Comparison of ENCODE assay signal across 9 cellular contexts in the genomic region with DNA sequence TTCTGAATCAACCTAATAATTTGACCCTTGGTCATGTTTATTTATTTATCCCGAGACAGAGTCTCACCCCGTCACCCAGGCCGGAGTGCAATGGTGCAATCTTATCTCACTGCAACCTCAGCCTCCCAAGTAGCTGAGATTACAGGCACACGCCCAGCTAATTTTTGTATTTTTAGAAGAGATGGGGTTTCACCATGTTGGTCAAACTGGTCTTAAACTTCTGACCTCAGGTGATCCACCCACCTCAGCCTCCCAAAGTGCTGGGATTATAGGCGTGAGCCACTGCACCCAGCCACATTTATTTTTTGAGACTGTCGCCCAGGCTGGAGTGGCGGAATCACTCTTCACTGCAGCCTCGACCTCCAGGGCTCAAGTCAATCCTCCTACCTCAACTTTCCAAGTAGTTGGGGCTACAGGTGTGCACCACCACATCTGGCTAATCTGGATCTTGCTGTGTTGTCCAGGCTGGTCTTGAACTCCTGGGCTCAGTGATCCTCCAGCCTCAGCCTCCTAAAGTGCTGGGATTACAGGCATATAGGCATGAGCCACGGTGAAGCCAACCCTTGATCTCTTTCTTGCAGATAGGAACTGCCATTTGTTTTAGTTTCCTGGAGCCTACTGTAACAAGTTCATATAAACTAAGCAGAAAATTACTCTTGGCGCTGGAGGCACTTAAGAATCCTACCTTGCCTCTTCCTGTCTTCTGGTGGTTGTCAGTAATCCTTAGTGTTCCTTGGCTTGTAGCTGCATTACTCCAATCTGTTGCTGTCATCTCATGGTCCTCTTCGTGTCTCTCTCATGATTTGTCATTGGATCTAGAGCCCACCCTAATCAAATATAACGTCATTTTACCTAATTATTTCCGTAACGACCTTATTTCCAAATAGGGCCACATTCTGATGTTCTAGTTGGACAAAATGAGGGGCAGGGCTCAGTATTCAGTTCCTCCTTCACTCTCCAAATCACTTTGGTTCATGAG. TPM values are rescaled to one million over a fixed set of nuclear protein-coding genes. Genes with fewer than 3 reads are reported as not detected.
DNase-seq lines count a peak whose midpoint lies in the region; ATAC-seq and TF ChIP-seq lines count a peak whose summit lies in the region.
"Had no signal": no experiment of that assay in that cellular context is flagged by ENCODE, and none has a peak within 500 bp of the region (broad histone marks: within the 10 kb centered on the region; RNA-seq: fewer than 3 reads in every experiment).

No MANE protein-coding gene starts in this region.

- peak overlapping the region; percentile 100 for H3K27ac ChIP-seq in VCaP

- H3K27ac Mint-ChIP-seq in stimulated activated naive CD8-positive, alpha-beta T cell treated with anti-CD3 and anti-CD28 coated beads, Interleukin-15, amount 100 ng/mL, for 72 hours, result peak overlapping the region; percentile 75 to 100

- H3K4me3 ChIP-seq in fibroblast of pulmonary artery (replicated peaks; ENCODE audit: low read depth, low read length), result peak overlapping the region; percentile 100

- H3K27me3 Mint-ChIP-seq in activated T-cell treated with anti-CD3 and anti-CD28 coated beads, Interleukin-2, amount 50 U/mL, for 4 hours (ENCODE audit: low read depth), result no peaks in the 10 kb centered on the region
- no peaks in the 10 kb centered on the region for H3K27me3 Mint-ChIP-seq in stimulated activated naive CD8-positive, alpha-beta T cell treated with anti-CD3 and anti-CD28 coated beads, Interleukin-15, amount 100 ng/mL, for 72 hours

- H3K4me3 Mint-ChIP-seq in activated T-cell treated with anti-CD3 and anti-CD28 coated beads, Interleukin-2, amount 50 U/mL, for 4 hours, result peak overlapping the region; percentile 96
- H3K4me3 Mint-ChIP-seq in stimulated activated naive CD8-positive, alpha-beta T cell treated with anti-CD3 and anti-CD28 coated beads, Interleukin-15, amount 100 ng/mL, for 72 hours, result peak overlapping the region; percentile 87 to 97

- H3K9me3 Mint-ChIP-seq in activated T-cell treated with anti-CD3 and anti-CD28 coated beads, Interleukin-2, amount 50 U/mL, for 4 hours, result no peaks in the 10 kb centered on the region
- no peaks in the 10 kb centered on the region for H3K9me3 Mint-ChIP-seq in stimulated activated naive CD8-positive, alpha-beta T cell treated with anti-CD3 and anti-CD28 coated beads, Interleukin-15, amount 100 ng/mL, for 72 hours

- peaks cover 58% of the 10 kb centered on the region for H3K4me1 Mint-ChIP-seq in activated T-cell treated with anti-CD3 and anti-CD28 coated beads, Interleukin-2, amount 50 U/mL, for 4 hours (ENCODE audit: low read depth)
- peaks cover 80% of the 10 kb centered on the region for H3K4me1 Mint-ChIP-seq in stimulated activated naive CD8-positive, alpha-beta T cell treated with anti-CD3 and anti-CD28 coated beads, Interleukin-15, amount 100 ng/mL, for 72 hours

- no peak for ATAC-seq in activated T-cell treated with anti-CD3 and anti-CD28 coated beads, Interleukin-2, amount 50 U/mL, for 4 hours
- no peak for ATAC-seq in stimulated activated naive CD8-positive, alpha-beta T cell treated with anti-CD3 and anti-CD28 coated beads, Interleukin-15, amount 100 ng/mL, for 72 hours
- ATAC-seq in HG03469 (IDR thresholded peaks at IDR 0.05; ENCODE audit: unreplicated experiment) (no peak), HG02885 (IDR thresholded peaks at IDR 0.05; ENCODE audit: poor library complexity, unreplicated experiment) (no peak), GM21723 (IDR thresholded peaks at IDR 0.05; ENCODE audit: unreplicated experiment) (no peak)

- DNase-seq in activated T-cell treated with anti-CD3 and anti-CD28 coated beads, Interleukin-2, amount 50 U/mL, for 4 hours, result no peak
- DNase-seq in activated T-cell treated with anti-CD3 and anti-CD28 coated beads for 4 hours, result no peak
- DNase-seq in fibroblast of pulmonary artery (ENCODE audit: low read depth), result no peak
- DNase-seq in stimulated activated naive CD8-positive, alpha-beta T cell treated with anti-CD3 and anti-CD28 coated beads, Interleukin-15, amount 100 ng/mL, for 72 hours, result no peak
- DNase-seq: stimulated activated CD4-positive, alpha-beta T cell treated with anti-CD3 and anti-CD28 coated beads, Interleukin-1b, Interleukin-23, amount 100 ng/mL, for 48 hours had no signal

- TF ChIP-seq CTCF in VCaP (conservative IDR thresholded peaks at IDR 0.05), result no peak
- TF ChIP-seq CTCF in fibroblast of pulmonary artery (IDR thresholded peaks at IDR 0.05; ENCODE audit: low read length, missing control alignments), result no peak

- H3K36me3 Mint-ChIP-seq in activated T-cell treated with anti-CD3 and anti-CD28 coated beads, Interleukin-2, amount 50 U/mL, for 4 hours (ENCODE audit: insufficient read depth), result peaks cover 46% of the 10 kb centered on the region

RNA-seq across cellular contexts. Expression of gene RPS18, which starts 2.3 kb away (rescaled TPM):
- 1,000 to 10,000 TPM; 4,231 to 4,415 (median 4,409) TPM for total RNA-seq in activated T-cell treated with anti-CD3 and anti-CD28 coated beads, Interleukin-2, amount 50 U/mL, for 4 hours

RNA-seq across cellular contexts. Expression of gene VPS52, which starts 2.5 kb away (rescaled TPM):
- 10 to 100 TPM; 51.2 to 65.4 (median 63.5) TPM for total RNA-seq in activated T-cell treated with anti-CD3 and anti-CD28 coated beads, Interleukin-2, amount 50 U/mL, for 4 hours

RNA-seq across cellular contexts. Expression of gene B3GALT4, which starts 2.7 kb away (rescaled TPM):
- 1 to 10 TPM; 2.6 to 3.8 (median 3.7) TPM for total RNA-seq in activated T-cell treated with anti-CD3 and anti-CD28 coated beads, Interleukin-2, amount 50 U/mL, for 4 hours

RNA-seq across cellular contexts. Expression of gene WDR46, which starts 14.8 kb away (rescaled TPM):
- total RNA-seq in activated T-cell treated with anti-CD3 and anti-CD28 coated beads, Interleukin-2, amount 50 U/mL, for 4 hours, result 100 to 1,000 TPM; 188 to 198 (median 197) TPM

RNA-seq across cellular contexts. Expression of gene PFDN6, which starts 15.2 kb away (rescaled TPM):
- 100 to 1,000 TPM; 153 to 157 (median 153) TPM for total RNA-seq in activated T-cell treated with anti-CD3 and anti-CD28 coated beads, Interleukin-2, amount 50 U/mL, for 4 hours
